In the genomic region with DNA sequence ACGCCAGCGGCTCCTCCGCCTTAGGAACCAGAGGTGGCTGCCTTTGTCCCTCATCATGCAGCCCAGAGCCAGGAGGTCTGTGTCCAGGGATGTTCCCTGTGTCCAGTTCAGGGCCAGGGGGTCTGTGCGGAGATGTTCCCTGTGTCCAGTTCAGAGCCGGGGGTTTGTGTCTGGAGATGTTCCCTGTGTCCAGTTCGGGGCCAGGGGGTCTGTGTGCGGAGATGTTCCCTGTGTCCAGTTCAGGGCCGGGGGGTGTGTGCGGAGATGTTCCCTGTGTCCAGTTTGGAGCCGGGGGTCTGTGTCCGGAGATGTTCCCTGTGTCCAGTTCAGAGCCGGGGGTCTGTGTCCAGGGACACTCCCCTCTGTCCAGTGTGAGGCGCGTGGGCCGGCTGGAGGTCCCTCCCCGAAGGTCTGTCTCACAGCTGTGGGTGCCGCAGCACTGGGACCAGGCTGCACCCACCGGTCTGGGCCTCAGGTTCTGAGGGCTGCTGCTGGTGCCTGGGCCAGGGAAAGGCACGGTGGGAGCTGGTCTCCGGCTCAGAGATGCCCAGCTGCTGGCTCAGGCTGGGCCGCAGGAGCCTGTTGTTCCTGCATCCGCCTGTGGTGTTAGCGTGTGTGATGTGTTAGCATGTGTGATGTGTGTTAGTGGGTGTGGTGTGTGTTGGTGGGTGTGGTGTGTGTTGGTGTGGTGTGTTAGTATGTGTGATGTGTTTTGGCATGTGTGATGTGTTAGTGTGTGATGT, we compare ENCODE assay signal across 18 cellular contexts.
DNase-seq lines count a peak whose midpoint lies in the region; ATAC-seq and TF ChIP-seq lines count a peak whose summit lies in the region.
"Had no signal": no experiment of that assay in that cellular context is flagged by ENCODE, and none has a peak within 500 bp of the region (broad histone marks: within the 10 kb centered on the region; RNA-seq: fewer than 3 reads in every experiment).

No MANE protein-coding gene starts in this region.

- H3K4me3 Mint-ChIP-seq in activated naive CD4-positive, alpha-beta T cell treated with anti-CD3 and anti-CD28 coated beads, Interleukin-2, amount 10 ng/mL, durations not matched to agents 7 days and 5 days, result no peak overlapping the region
- H3K4me3 Mint-ChIP-seq: activated naive CD8-positive, alpha-beta T cell; activated T-cell treated with anti-CD3 and anti-CD28 coated beads, Interleukin-2, amount 50 U/mL, for 72 hours had no signal

- 73 to 91% (median 84%) methylated on average over 9 to 23 of the region's 23 CpGs for WGBS in stomach, 5 donors

- no peak overlapping the region for H3K4me3 ChIP-seq in stomach
- H3K4me3 ChIP-seq: MG63, PC-9, SK-N-MC had no signal

- H3K9me3 Mint-ChIP-seq in activated naive CD4-positive, alpha-beta T cell treated with anti-CD3 and anti-CD28 coated beads, Interleukin-2, amount 10 ng/mL, durations not matched to agents 7 days and 5 days, result no peaks in the 10 kb centered on the region
- H3K9me3 Mint-ChIP-seq: activated T-cell treated with anti-CD3 and anti-CD28 coated beads, Interleukin-2, amount 50 U/mL, for 72 hours had no signal

- DNase-seq in GM10248 (ENCODE audit: extremely low spot score), result peak; percentile 40
- no peak for DNase-seq in RWPE1 (ENCODE audit: low spot score)
- no peak for DNase-seq in left lobe of liver (ENCODE audit: low spot score)
- no peak for DNase-seq in stomach
- DNase-seq in NCI-H226, result no peak
- DNase-seq in activated naive CD4-positive, alpha-beta T cell treated with anti-CD3 and anti-CD28 coated beads, Interleukin-2, amount 10 ng/mL, durations not matched to agents 7 days and 5 days, result no peak
- DNase-seq in Kasumi-1 (lab: John Stamatoyannopoulos, UW), result no peak
- DNase-seq: activated T-cell treated with anti-CD3 and anti-CD28 coated beads, Interleukin-2, amount 50 U/mL, for 72 hours; foreskin fibroblast; midbrain; NCI-H1694 treated with DMSO at 0.1 percent for 48 hours; NCI-H2227 treated with DMSO at 0.1 percent for 48 hours; PC-9; T-helper 9 cell had no signal

- TF ChIP-seq POLR2A in stomach (IDR thresholded peaks at IDR 0.05), result no peak

- CTCF ChIA-PET in GM10248 (lab: Yijun Ruan, JAX), result no interaction called here
- CTCF ChIA-PET in RWPE1 (lab: Yijun Ruan, JAX), result no interaction called here
- CTCF ChIA-PET in activated naive CD4-positive, alpha-beta T cell treated with anti-CD3 and anti-CD28 coated beads, Interleukin-2, amount 10 ng/mL, durations not matched to agents 7 days and 5 days (lab: Charles Lee), result no interaction called here

- H3K27ac Mint-ChIP-seq in activated naive CD4-positive, alpha-beta T cell treated with anti-CD3 and anti-CD28 coated beads, Interleukin-2, amount 10 ng/mL, durations not matched to agents 7 days and 5 days, result no peak overlapping the region
- H3K27ac Mint-ChIP-seq: activated naive CD8-positive, alpha-beta T cell; activated T-cell treated with anti-CD3 and anti-CD28 coated beads, Interleukin-2, amount 50 U/mL, for 72 hours had no signal

- H3K36me3 Mint-ChIP-seq in activated naive CD4-positive, alpha-beta T cell treated with anti-CD3 and anti-CD28 coated beads, Interleukin-2, amount 10 ng/mL, durations not matched to agents 7 days and 5 days, result no peaks in the 10 kb centered on the region
- H3K36me3 Mint-ChIP-seq: activated naive CD8-positive, alpha-beta T cell had no signal

- TF ChIP-seq EP300 in stomach (IDR thresholded peaks at IDR 0.05), result no peak

- no peaks in the 10 kb centered on the region for H3K36me3 ChIP-seq in stomach
- H3K36me3 ChIP-seq: MG63 had no signal

- H3K27ac ChIP-seq in RWPE1 (peak overlapping the region; percentile 55; the same call in 1 of the 2 replicates), stomach (peak overlapping the region in 3 of 5 donors; percentile 72 to 77 (median 72))
- H3K27ac ChIP-seq: PC-9, SK-N-MC had no signal

- POLR2A ChIA-PET in GM10248 (lab: Yijun Ruan, JAX), result no interaction called here
- POLR2A ChIA-PET in RWPE1 (lab: Yijun Ruan, JAX; ENCODE audit: low non-redundant PET), result no interaction called here

- H3K9me3 ChIP-seq in stomach, result no peaks in the 10 kb centered on the region
- H3K9me3 ChIP-seq: MG63 had no signal

- H3K4me1 Mint-ChIP-seq in activated naive CD4-positive, alpha-beta T cell treated with anti-CD3 and anti-CD28 coated beads, Interleukin-2, amount 10 ng/mL, durations not matched to agents 7 days and 5 days, result no peaks in the 10 kb centered on the region

- no peaks in the 10 kb centered on the region for H3K27me3 Mint-ChIP-seq in activated naive CD4-positive, alpha-beta T cell treated with anti-CD3 and anti-CD28 coated beads, Interleukin-2, amount 10 ng/mL, durations not matched to agents 7 days and 5 days

- intact Hi-C loops in stomach (cut with DNase I; ENCODE audit: low total_unique reads), result no loop called here

- ATAC-seq in left lobe of liver (peak; percentile 8), esophagus mucosa (no peak)
- ATAC-seq: activated T-cell treated with anti-CD3 and anti-CD28 coated beads, Interleukin-2, amount 50 U/mL, for 72 hours had no signal

- H3K27me3 ChIP-seq in stomach, result peaks cover 0 to 31% (median 0%) of the 10 kb centered on the region in 3 donors
- H3K27me3 ChIP-seq: MG63 had no signal

- H3K4me1 ChIP-seq in stomach, result peaks cover 0 to 35% (median 15%) of the 10 kb centered on the region in 4 donors

- TF ChIP-seq CTCF in GM10248 (IDR thresholded peaks at IDR 0.05; ENCODE audit: control extremely low read depth, extremely low read depth, low read depth, missing control alignments) (no peak), RWPE1 (conservative IDR thresholded peaks at IDR 0.05; ENCODE audit: low read depth) (no peak), stomach (IDR thresholded peaks at IDR 0.05) (no peak)
